Comparison of ENCODE assay signal across 8 cellular contexts in genomic region chr12:123388218-123388947, GRCh38. TPM values are rescaled to one million over a fixed set of nuclear protein-coding genes. Genes with fewer than 3 reads are reported as not detected.
DNase-seq lines count a peak whose midpoint lies in the region; ATAC-seq and TF ChIP-seq lines count a peak whose summit lies in the region.

No MANE protein-coding gene starts in this region.

- H3K36me3 ChIP-seq in mammary epithelial cell (ENCODE audit: insufficient read depth, low read length) (peaks cover 14% of the 10 kb centered on the region), smooth muscle cell (ENCODE audit: low read depth) (no peaks in the 10 kb centered on the region)

- H3K4me2 ChIP-seq in mammary epithelial cell (ENCODE audit: insufficient read depth, low read depth, low read length) (peak overlapping the region; percentile 96), smooth muscle cell (peak overlapping the region; percentile 96)

- peak overlapping the region; percentile 45 for H3K9ac ChIP-seq in mammary epithelial cell (ENCODE audit: insufficient read depth, low read length)
- peak overlapping the region; percentile 81 for H3K9ac ChIP-seq in smooth muscle cell (ENCODE audit: low read depth)

- peaks cover 0 to 10% (median 0%) of the 10 kb centered on the region in 3 donors for H3K36me3 Mint-ChIP-seq in immature natural killer cell

- WGBS in mammary epithelial cell (ENCODE audit: low coverage, missing lambda C conversion rate), result 6% methylated on average over 10 of the region's 52 CpGs
- WGBS in smooth muscle cell (ENCODE audit: low lambda C conversion rate), result 4% methylated on average over 24 of the region's 52 CpGs

- in situ Hi-C loops in mammary epithelial cell (cut with MboI; ENCODE audit: low sequenced_read_pairs in 2 of 2), result no loop called here

- no TSS peak for BruUV-seq in mammary epithelial cell (replicated peaks; lab: Mats Ljungman, UMichigan)

- intact Hi-C loops in mammary epithelial cell (cut with micrococcal nuclease), result loop anchor here (5.0 kb wide), 1 partner anchor 144 kb away; the partner anchor contains the start of gene RILPL1

- H3K9me3 ChIP-seq in mammary epithelial cell (replicated peaks; ENCODE audit: insufficient read depth, low read length) (no peaks in the 10 kb centered on the region), smooth muscle cell (replicated peaks; ENCODE audit: low read depth) (no peaks in the 10 kb centered on the region)

- H3K4me3 Mint-ChIP-seq in immature natural killer cell, result peak overlapping the region; percentile 86 to 90 (median 86)

- H3K27ac ChIP-seq in mammary epithelial cell (ENCODE audit: insufficient read depth, low read depth, low read length) (no peak overlapping the region), smooth muscle cell (ENCODE audit: low read depth) (peak overlapping the region; percentile 86)

- dilution Hi-C loops in mammary epithelial cell (cut with HindIII; ENCODE audit: low sequenced_read_pairs), result no loop called here

- TF ChIP-seq CTCF in WI38 (IDR thresholded peaks at IDR 0.05; ENCODE audit: low read depth, low read length) (no peak), mammary epithelial cell (conservative IDR thresholded peaks at IDR 0.05 in 1 of 2, IDR thresholded peaks at IDR 0.05 in 1 of 2; ENCODE audit: extremely low read depth in 1 of 2, insufficient read depth in 1 of 2, low read depth in 1 of 2, low read length in 2 of 2) (no peak), smooth muscle cell (IDR thresholded peaks at IDR 0.05; ENCODE audit: borderline replicate concordance, insufficient read depth, poor library complexity, severe bottlenecking) (peak; percentile 8)

- H3K27me3 Mint-ChIP-seq in immature natural killer cell (ENCODE audit: low read depth in 3 of 3), result peaks cover 2 to 7% (median 5%) of the 10 kb centered on the region in 3 donors

- ATAC-seq in GM21576 (IDR thresholded peaks at IDR 0.05; ENCODE audit: unreplicated experiment), result no peak

- peaks cover 77% of the 10 kb centered on the region for H3K79me2 ChIP-seq in mammary epithelial cell (ENCODE audit: insufficient read depth, low read length)
- peaks cover 69% of the 10 kb centered on the region for H3K79me2 ChIP-seq in smooth muscle cell (ENCODE audit: low read depth)

- H3K4me3 ChIP-seq in WI38 (ENCODE audit: low read depth, low read length) (peak overlapping the region; percentile 63), mammary epithelial cell (replicated peaks in 1 of 3; ENCODE audit: insufficient read depth in 1 of 3, low read depth in 2 of 3, low read length in 3 of 3) (peak overlapping the region; percentile 46 to 65 (median 62)), smooth muscle cell (peak overlapping the region; percentile 76)

- H4K20me1 ChIP-seq in mammary epithelial cell (ENCODE audit: insufficient read depth, low read length) (no peaks in the 10 kb centered on the region), smooth muscle cell (ENCODE audit: low read depth) (peaks cover 38% of the 10 kb centered on the region)

- CTCF ChIA-PET in HEK293T (lab: Yijun Ruan, JAX), result interaction anchor here (0.5 kb wide), 1 partner anchor 50 kb away, joined by 3 read pairs; no protein-coding TSS in a partner anchor
- CTCF ChIA-PET in mammary epithelial cell (lab: Charles Lee; ENCODE audit: low non-redundant PET), result no interaction called here

- H2AFZ ChIP-seq in mammary epithelial cell (ENCODE audit: low read depth, low read length), result peak overlapping the region; percentile 81
- H2AFZ ChIP-seq in smooth muscle cell (ENCODE audit: low read depth), result peak overlapping the region; percentile 91

- no peaks in the 10 kb centered on the region for H3F3A ChIP-seq in smooth muscle cell (ENCODE audit: low read depth)

- peak overlapping the region; percentile 88 to 94 (median 93) for H3K27ac Mint-ChIP-seq in immature natural killer cell

- H3K27me3 ChIP-seq in mammary epithelial cell (ENCODE audit: insufficient read depth, low read length) (no peaks in the 10 kb centered on the region), smooth muscle cell (ENCODE audit: low read depth) (no peaks in the 10 kb centered on the region)

- peak; percentile 54 for DNase-seq in GDM1 (lab: John Stamatoyannopoulos, UW)
- peak; percentile 82 for DNase-seq in HEK293T (ENCODE audit: extremely low spot score)
- DNase-seq in NCI-H2107 (lab: John Stamatoyannopoulos, UW), result peak; percentile 48
- DNase-seq in mammary epithelial cell, result peak; percentile 62
- peak; percentile 77 to 79 (median 78) for DNase-seq in immature natural killer cell
- peak; percentile 52 for DNase-seq in smooth muscle cell (lab: John Stamatoyannopoulos, UW; ENCODE audit: unreplicated experiment)

- H3K9me3 Mint-ChIP-seq in immature natural killer cell, result no peaks in the 10 kb centered on the region

- POLR2A ChIA-PET in HEK293T (lab: Yijun Ruan, JAX), result interaction anchor here (0.8 to 1.8 kb wide), 4 partner anchors 12 to 155 kb away, joined by 3 to 6 read pairs (median 4); partner anchors contain the start of genes MPHOSPH9, MTRFR, SBNO1 and SNRNP35

- peaks cover 54 to 57% of the 10 kb centered on the region in 2 donors for H3K4me1 Mint-ChIP-seq in immature natural killer cell

- H3K4me1 ChIP-seq in mammary epithelial cell (ENCODE audit: insufficient read depth, low read length), result peaks cover 30% of the 10 kb centered on the region
- peaks cover 13% of the 10 kb centered on the region for H3K4me1 ChIP-seq in smooth muscle cell (ENCODE audit: low read depth)

TF ChIP-seq in HEK293T, 16 proteins besides CTCF, POLR2A, EP300 and RAD21:
- TF ChIP-seq NFRKB (IDR thresholded peaks at IDR 0.05), result no peak
- TF ChIP-seq SP1 (IDR thresholded peaks at IDR 0.05), result no peak
- TF ChIP-seq LEF1 (IDR thresholded peaks at IDR 0.05; ENCODE audit: borderline replicate concordance), result no peak
- no peak for TF ChIP-seq L3MBTL2 (conservative IDR thresholded peaks at IDR 0.05)
- TF ChIP-seq FOXA1 (IDR thresholded peaks at IDR 0.05), result no peak

RNA-seq across cellular contexts. Expression of gene KMT5A, which starts 4.5 kb away (rescaled TPM):
- 10 to 100 TPM; 43.0 to 76.3 TPM for total RNA-seq in mammary epithelial cell
- 33.9 TPM for polyA plus RNA-seq in mammary epithelial cell
- polyA minus RNA-seq in mammary epithelial cell, result 33.5 TPM
- polyA plus RNA-seq in immature natural killer cell, result 1 to 10 TPM in 2 of 3 donors, under 1 TPM in 1; 0.16 to 6.1 (median 3.2) TPM
- total RNA-seq in smooth muscle cell, result 19.9 and 23.8 TPM in 2 replicates
- polyA plus RNA-seq in smooth muscle cell, result 15.4 and 17.9 TPM in 2 replicates

RNA-seq across cellular contexts. Expression of gene SBNO1, which starts 23.7 kb away (rescaled TPM):
- 10 to 100 TPM; 31.3 to 32.9 TPM for total RNA-seq in mammary epithelial cell
- 8.0 TPM for polyA plus RNA-seq in mammary epithelial cell
- 48.6 TPM for polyA minus RNA-seq in mammary epithelial cell
- 10 to 100 TPM; 20.0 to 34.3 (median 26.9) TPM for polyA plus RNA-seq in immature natural killer cell
- total RNA-seq in smooth muscle cell, result 24.5 and 28.9 TPM in 2 replicates
- polyA plus RNA-seq in smooth muscle cell, result 14.6 and 15.5 TPM in 2 replicates

RNA-seq across cellular contexts. Expression of gene RILPL2, which starts 48.1 kb away (rescaled TPM):
- total RNA-seq in mammary epithelial cell, result 1 to 10 TPM; 1.7 to 4.1 TPM
- polyA plus RNA-seq in mammary epithelial cell, result 3.3 TPM
- 5.7 TPM for polyA minus RNA-seq in mammary epithelial cell
- polyA plus RNA-seq in immature natural killer cell, result 1 to 10 TPM; 4.7 to 6.5 (median 6.5) TPM
- total RNA-seq in smooth muscle cell, result 0.31 and 0.85 TPM in 2 replicates
- polyA plus RNA-seq in smooth muscle cell, result 2.2 TPM in 2 replicates
